In the genomic region with DNA sequence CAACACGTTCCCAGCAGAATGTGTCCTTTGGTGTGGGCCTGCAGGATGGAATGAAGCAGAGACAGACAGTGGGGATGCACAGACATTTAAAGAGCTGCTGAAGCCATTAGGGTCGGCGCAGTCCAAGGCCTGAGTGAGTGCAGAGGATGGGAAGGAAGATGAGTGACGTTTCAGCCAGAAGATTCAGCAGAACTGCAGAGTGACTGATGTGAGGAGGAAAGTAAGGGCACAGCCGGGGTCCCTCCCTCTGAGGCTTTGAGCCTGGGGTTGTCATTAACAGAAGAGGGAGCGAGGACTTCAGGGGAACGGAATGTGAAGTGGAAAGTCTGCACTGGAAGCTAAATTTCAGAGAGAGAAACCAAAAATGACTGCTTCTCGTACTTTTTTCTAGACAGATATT, we compare ENCODE assay signal across 10 cellular contexts.
A peak's percentile ranks its signal among the peaks of the same experiment; 100 is the strongest.
DNase-seq lines count a peak whose midpoint lies in the region; ATAC-seq and TF ChIP-seq lines count a peak whose summit lies in the region.
"Had no signal": no experiment of that assay in that cellular context is flagged by ENCODE, and none has a peak within 500 bp of the region (broad histone marks: within the 10 kb centered on the region; RNA-seq: fewer than 3 reads in every experiment).

No MANE protein-coding gene starts in this region.

- H3K4me3 ChIP-seq in GM23338 = no peak overlapping the region
- H3K4me3 ChIP-seq in dorsolateral prefrontal cortex = no peak overlapping the region
- H3K4me3 ChIP-seq in thoracic aorta = peak overlapping the region; percentile 58

- no peak for DNase-seq in GM23338 (ENCODE audit: low spot score)
- DNase-seq in dorsolateral prefrontal cortex = no peak
- DNase-seq in medulla oblongata (ENCODE audit: extremely low spot score) = peak; percentile 37
- no peak for DNase-seq in thoracic aorta (ENCODE audit: low spot score)
- no peak for DNase-seq in mesenteric fat pad (ENCODE audit: low spot score)
- no peak for DNase-seq in putamen (ENCODE audit: low spot score)
- DNase-seq in GF-D8 (lab: John Stamatoyannopoulos, UW) = no peak
- DNase-seq in activated CD4-positive, alpha-beta T cell treated with anti-CD3 and anti-CD28 coated beads, Interleukin-2, amount 50 U/mL, for 48 hours = no peak
- DNase-seq: Calu3, hypothalamus had no signal

- no peaks in the 10 kb centered on the region for H3K27me3 Mint-ChIP-seq in GM23338 (ENCODE audit: insufficient read depth, low read depth, poor library complexity)

- H3K4me1 ChIP-seq in GM23338 (ENCODE audit: insufficient read depth) (0 out of 2 replicates have a peak, but pooled peaks cover 3% of the 10 kb centered on the region), thoracic aorta (ENCODE audit: control insufficient read depth in 1 of 2, low read depth in 2 of 2) (peaks cover 16 to 26% of the 10 kb centered on the region in 2 donors)

- no peak overlapping the region for H3K4me2 ChIP-seq in GM23338

- H3K79me2 ChIP-seq in GM23338 (replicated peaks; ENCODE audit: insufficient read depth) = no peaks in the 10 kb centered on the region

- intact Hi-C loops in dorsolateral prefrontal cortex (cut with DNase I) = no loop called here

- H3K9me3 ChIP-seq in thoracic aorta = no peaks in the 10 kb centered on the region

- no peaks in the 10 kb centered on the region; the same call in 2 of the 3 replicates for H3K36me3 Mint-ChIP-seq in GM23338 (ENCODE audit: low read depth)

- H3K27me3 ChIP-seq in GM23338 (ENCODE audit: insufficient read depth) = no peaks in the 10 kb centered on the region
- no peaks in the 10 kb centered on the region for H3K27me3 ChIP-seq in dorsolateral prefrontal cortex
- H3K27me3 ChIP-seq in thoracic aorta (replicated peaks; ENCODE audit: insufficient read depth) = no peaks in the 10 kb centered on the region

- TF ChIP-seq CTCF in GM23338 (conservative IDR thresholded peaks at IDR 0.05; ENCODE audit: low read depth in 2 of 2) = no peak
- no peak for TF ChIP-seq CTCF in dorsolateral prefrontal cortex (IDR thresholded peaks at IDR 0.05 in 54 of 56, conservative IDR thresholded peaks at IDR 0.05 in 2 of 56; ENCODE audit: low read depth in 1 of 56, partially characterized antibody in 56 of 56)
- TF ChIP-seq CTCF in thoracic aorta (IDR thresholded peaks at IDR 0.05) = no peak

- H3K36me3 ChIP-seq in GM23338 (ENCODE audit: insufficient read depth) (no peaks in the 10 kb centered on the region), thoracic aorta (no peaks in the 10 kb centered on the region)

- H4K20me1 ChIP-seq in GM23338 (replicated peaks; ENCODE audit: insufficient read depth) = no peaks in the 10 kb centered on the region

- peak; percentile 49 for ATAC-seq in GM23338
- ATAC-seq in thoracic aorta (ENCODE audit: insufficient number of reproducible peaks, low FRiP score, low read depth) = no peak

- H2AFZ ChIP-seq in GM23338 = no peak overlapping the region

- H3K4me3 Mint-ChIP-seq in GM23338 = no peak overlapping the region

- peaks cover 6% of the 10 kb centered on the region; the same call in 1 of the 2 replicates for H3K9me2 ChIP-seq in GM23338 (ENCODE audit: insufficient read depth)

- no peak overlapping the region for H3K27ac ChIP-seq in GM23338 (ENCODE audit: low read depth)
- peak overlapping the region in 35 of 59 donors; percentile 4 to 77 (median 45) for H3K27ac ChIP-seq in dorsolateral prefrontal cortex
- peak overlapping the region; percentile 80 to 85 for H3K27ac ChIP-seq in thoracic aorta

- no peaks in the 10 kb centered on the region; the same call in 2 of the 3 replicates for H3K4me1 Mint-ChIP-seq in GM23338

- no peaks in the 10 kb centered on the region for H3F3A ChIP-seq in GM23338 (replicated peaks; ENCODE audit: low read depth)

- H3K9me3 Mint-ChIP-seq in GM23338 = peaks cover 3% of the 10 kb centered on the region; the same call in 2 of the 3 replicates

- H3K27ac Mint-ChIP-seq in GM23338 = no peak overlapping the region

TF ChIP-seq in GM23338, 12 proteins besides CTCF, POLR2A, EP300 and RAD21 (continues in another document):
- no peak for TF ChIP-seq ZNF331 (CRISPR knock-in tag; IDR thresholded peaks at IDR 0.05; ENCODE audit: low read depth)
- TF ChIP-seq, protein P1, sequence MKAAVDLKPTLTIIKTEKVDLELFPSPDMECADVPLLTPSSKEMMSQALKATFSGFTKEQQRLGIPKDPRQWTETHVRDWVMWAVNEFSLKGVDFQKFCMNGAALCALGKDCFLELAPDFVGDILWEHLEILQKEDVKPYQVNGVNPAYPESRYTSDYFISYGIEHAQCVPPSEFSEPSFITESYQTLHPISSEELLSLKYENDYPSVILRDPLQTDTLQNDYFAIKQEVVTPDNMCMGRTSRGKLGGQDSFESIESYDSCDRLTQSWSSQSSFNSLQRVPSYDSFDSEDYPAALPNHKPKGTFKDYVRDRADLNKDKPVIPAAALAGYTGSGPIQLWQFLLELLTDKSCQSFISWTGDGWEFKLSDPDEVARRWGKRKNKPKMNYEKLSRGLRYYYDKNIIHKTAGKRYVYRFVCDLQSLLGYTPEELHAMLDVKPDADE (IDR thresholded peaks at IDR 0.05) = no peak
- no peak for TF ChIP-seq POLR2AphosphoS5 (IDR thresholded peaks at IDR 0.05; ENCODE audit: low read depth)
- no peak for TF ChIP-seq EZH2 (IDR thresholded peaks at IDR 0.05; ENCODE audit: low read depth, unreplicated experiment)
- TF ChIP-seq CREB1 (CRISPR knock-in tag; IDR thresholded peaks at IDR 0.05; ENCODE audit: low read depth) = no peak
- no peak for TF ChIP-seq STAT1 (IDR thresholded peaks at IDR 0.05; ENCODE audit: unreplicated experiment)
- TF ChIP-seq, protein P2, sequence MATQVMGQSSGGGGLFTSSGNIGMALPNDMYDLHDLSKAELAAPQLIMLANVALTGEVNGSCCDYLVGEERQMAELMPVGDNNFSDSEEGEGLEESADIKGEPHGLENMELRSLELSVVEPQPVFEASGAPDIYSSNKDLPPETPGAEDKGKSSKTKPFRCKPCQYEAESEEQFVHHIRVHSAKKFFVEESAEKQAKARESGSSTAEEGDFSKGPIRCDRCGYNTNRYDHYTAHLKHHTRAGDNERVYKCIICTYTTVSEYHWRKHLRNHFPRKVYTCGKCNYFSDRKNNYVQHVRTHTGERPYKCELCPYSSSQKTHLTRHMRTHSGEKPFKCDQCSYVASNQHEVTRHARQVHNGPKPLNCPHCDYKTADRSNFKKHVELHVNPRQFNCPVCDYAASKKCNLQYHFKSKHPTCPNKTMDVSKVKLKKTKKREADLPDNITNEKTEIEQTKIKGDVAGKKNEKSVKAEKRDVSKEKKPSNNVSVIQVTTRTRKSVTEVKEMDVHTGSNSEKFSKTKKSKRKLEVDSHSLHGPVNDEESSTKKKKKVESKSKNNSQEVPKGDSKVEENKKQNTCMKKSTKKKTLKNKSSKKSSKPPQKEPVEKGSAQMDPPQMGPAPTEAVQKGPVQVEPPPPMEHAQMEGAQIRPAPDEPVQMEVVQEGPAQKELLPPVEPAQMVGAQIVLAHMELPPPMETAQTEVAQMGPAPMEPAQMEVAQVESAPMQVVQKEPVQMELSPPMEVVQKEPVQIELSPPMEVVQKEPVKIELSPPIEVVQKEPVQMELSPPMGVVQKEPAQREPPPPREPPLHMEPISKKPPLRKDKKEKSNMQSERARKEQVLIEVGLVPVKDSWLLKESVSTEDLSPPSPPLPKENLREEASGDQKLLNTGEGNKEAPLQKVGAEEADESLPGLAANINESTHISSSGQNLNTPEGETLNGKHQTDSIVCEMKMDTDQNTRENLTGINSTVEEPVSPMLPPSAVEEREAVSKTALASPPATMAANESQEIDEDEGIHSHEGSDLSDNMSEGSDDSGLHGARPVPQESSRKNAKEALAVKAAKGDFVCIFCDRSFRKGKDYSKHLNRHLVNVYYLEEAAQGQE (IDR thresholded peaks at IDR 0.05; ENCODE audit: unreplicated experiment) = no peak
